Comparison of ENCODE assay signal across 21 cellular contexts in genomic region chr14:71198681-71199080, GRCh38.
DNase-seq lines count a peak whose midpoint lies in the region; ATAC-seq, FAIRE-seq and TF ChIP-seq lines count a peak whose summit lies in the region.
"Had no signal": no experiment of that assay in that cellular context is flagged by ENCODE, and none has a peak within 500 bp of the region (broad histone marks: within the 10 kb centered on the region; RNA-seq: fewer than 3 reads in every experiment).

No MANE protein-coding gene starts in this region.

- no peak overlapping the region for H4K91ac ChIP-seq in H1 (replicated peaks; ENCODE audit: insufficient read length, low read length)

- H3K4me1 ChIP-seq in H1 (replicated peaks in 1 of 4; ENCODE audit: control insufficient read depth in 3 of 4, insufficient read depth in 4 of 4, low read length in 3 of 4) (peaks cover 3 to 9% (median 4%) of the 10 kb centered on the region in 4 experiments; a peak in 5 of 7 replicates), mucosa of descending colon (ENCODE audit: low read depth) (no peaks in the 10 kb centered on the region), transverse colon (no peaks in the 10 kb centered on the region)
- H3K4me1 ChIP-seq: Peyer's patch had no signal

- no peak for TF ChIP-seq RAD21 in H1 (IDR thresholded peaks at IDR 0.05 in 1 of 2, conservative IDR thresholded peaks at IDR 0.05 in 1 of 2; ENCODE audit: low read depth in 2 of 2, low read length in 2 of 2)

- 0 out of 4 replicates have a peak, but pooled peaks cover 0 to 2% of the 10 kb centered on the region in 2 experiments for H3K9me3 ChIP-seq in H1 (ENCODE audit: insufficient read depth in 2 of 2, low read depth in 1 of 2, low read length in 1 of 2)
- no peaks in the 10 kb centered on the region for H3K9me3 ChIP-seq in mucosa of descending colon
- no peaks in the 10 kb centered on the region for H3K9me3 ChIP-seq in transverse colon
- H3K9me3 ChIP-seq: HAP-1, Peyer's patch had no signal

- H3K27me3 ChIP-seq in H1 (replicated peaks in 1 of 4; ENCODE audit: control insufficient read depth in 3 of 4, extremely low read depth in 1 of 4, insufficient read depth in 3 of 4, low read length in 3 of 4) (no peaks in the 10 kb centered on the region), transverse colon (no peaks in the 10 kb centered on the region)
- H3K27me3 ChIP-seq: Peyer's patch had no signal

- H3K9ac ChIP-seq in H1 (replicated peaks in 1 of 4; ENCODE audit: extremely low read depth in 1 of 4, low read depth in 3 of 4, low read length in 3 of 4): no peak overlapping the region
- H3K9ac ChIP-seq: GM23248, KMS-11 had no signal

- no peak overlapping the region for H3K4me3 ChIP-seq in H1 (ENCODE audit: extremely low read depth in 1 of 4, insufficient read depth in 2 of 4, low read depth in 3 of 4, low read length in 4 of 4)
- H3K4me3 ChIP-seq in mucosa of descending colon: no peak overlapping the region
- H3K4me3 ChIP-seq in transverse colon: no peak overlapping the region
- H3K4me3 ChIP-seq: GM23248, HAP-1, Peyer's patch, SK-N-MC had no signal

- no peak overlapping the region for H2AFZ ChIP-seq in H1 (ENCODE audit: low read length)
- H2AFZ ChIP-seq: GM23248 had no signal

- H2AK5ac ChIP-seq in H1 (ENCODE audit: low read depth, low read length): no peak overlapping the region

- in situ Hi-C loops in transverse colon (cut with MboI; ENCODE audit: low pct_ligation_motif_present in 1 of 4, low pct_unique_long_range_greater_than_20kb in 1 of 4, low sequenced_read_pairs in 3 of 4): no loop called here

- H3K14ac ChIP-seq in H1 (ENCODE audit: insufficient read length): no peak overlapping the region

- 80% methylated on average over 5 of the region's 5 CpGs; no CpG with 5 or more reads in 1 of the 2 experiments for WGBS in H1 (ENCODE audit: extremely low coverage in 1 of 2, insufficient coverage in 1 of 2, insufficient read length in 1 of 2, insufficient replicate concordance in 2 of 2, low coverage in 1 of 2, low lambda C conversion rate in 2 of 2, missing lambda C conversion rate in 1 of 2), 2 experiments
- WGBS in transverse colon (ENCODE audit: low coverage in 1 of 2), 2 donors: 37 to 61% methylated on average over 3 to 5 of the region's 5 CpGs

- no peak overlapping the region for H2BK120ac ChIP-seq in H1 (replicated peaks; ENCODE audit: low read depth, low read length)

- peak overlapping the region; percentile 31; the same call in 1 of the 2 replicates for H2BK5ac ChIP-seq in H1 (ENCODE audit: low read depth, low read length)

- no peak overlapping the region for H3K27ac ChIP-seq in H1 (ENCODE audit: low read depth, low read length)
- no peak overlapping the region for H3K27ac ChIP-seq in transverse colon
- H3K27ac ChIP-seq: GM23248, KMS-11, Peyer's patch, SK-N-MC had no signal

- H4K8ac ChIP-seq in H1 (ENCODE audit: extremely low read depth, insufficient read depth, low read length): no peak overlapping the region

- H3K56ac ChIP-seq in H1 (replicated peaks; ENCODE audit: insufficient read length, low read depth, low read length): no peak overlapping the region

- no peak overlapping the region for H2BK15ac ChIP-seq in H1 (ENCODE audit: low read length)

- CTCF ChIA-PET in H1 (lab: Charles Lee; ENCODE audit: partially characterized antibody): interaction anchor here (0.7 to 2.4 kb wide), 3 partner anchors 10 to 751 kb away, joined by 3 to 9 read pairs (median 3); no protein-coding TSS in a partner anchor

- DNase-seq in cardiac septum (ENCODE audit: low spot score) (peak; percentile 9), left ventricle myocardium superior (no peak), H1 (ENCODE audit: low read depth in 1 of 2, low spot score in 2 of 2) (no peak), mucosa of descending colon (peak in 2 of 3 donors; percentile 24 to 45), transverse colon (peak; percentile 25), GM19239 (ENCODE audit: insufficient read length, low spot score) (no peak), NCI-H526 treated with DMSO at 0.1 percent for 48 hours (lab: John Stamatoyannopoulos, UW) (no peak)
- no peak for DNase-seq in activated CD8-positive, alpha-beta memory T cell treated with anti-CD3 and anti-CD28 coated beads for 24 hours
- DNase-seq: GM23248, HFFc6, MM.1S, NCI-H2029, NCI-H2227 treated with DMSO at 0.1 percent for 48 hours, NCI-H69, OCI-M1, Peyer's patch, SHP77 treated with DMSO at 0.1 percent for 48 hours had no signal

- POLR2A ChIA-PET in H1 (lab: Charles Lee; ENCODE audit: partially characterized antibody): no interaction called here

- no peak for TF ChIP-seq EP300 in H1 (IDR thresholded peaks at IDR 0.05; ENCODE audit: borderline replicate concordance in 1 of 2, low read depth in 2 of 2, low read length in 2 of 2)
- TF ChIP-seq EP300 in transverse colon (IDR thresholded peaks at IDR 0.05; ENCODE audit: low read depth): no peak

- H3K23me2 ChIP-seq in H1 (ENCODE audit: low read depth, low read length): peaks cover 2% of the 10 kb centered on the region; the same call in 1 of the 2 replicates

- H3K23ac ChIP-seq in H1 (ENCODE audit: insufficient read length): no peak overlapping the region

- no peak for ATAC-seq in left ventricle myocardium superior
- peak; percentile 72 for ATAC-seq in mucosa of descending colon

- no peak for TF ChIP-seq CTCF in H1 (IDR thresholded peaks at IDR 0.05; ENCODE audit: control extremely low read depth in 1 of 3, insufficient read depth in 1 of 3, low read depth in 1 of 3, low read length in 3 of 3)
- TF ChIP-seq CTCF in mucosa of descending colon (IDR thresholded peaks at IDR 0.05): no peak
- no peak for TF ChIP-seq CTCF in transverse colon (IDR thresholded peaks at IDR 0.05)

- no peak overlapping the region for H3K4ac ChIP-seq in H1 (replicated peaks; ENCODE audit: insufficient read length, low read depth, low read length)

- no peaks in the 10 kb centered on the region for H3K79me1 ChIP-seq in H1 (ENCODE audit: low read depth, low read length)

- no peak overlapping the region for H3K4me2 ChIP-seq in H1 (ENCODE audit: insufficient read depth in 1 of 2, low read depth in 2 of 2, low read length in 2 of 2)
- H3K4me2 ChIP-seq: KMS-11 had no signal

- intact Hi-C loops in cardiac septum (cut with DNase I): no loop called here
- intact Hi-C loops in left ventricle myocardium superior (cut with micrococcal nuclease): no loop called here
- intact Hi-C loops in mucosa of descending colon (cut with DNase I, micrococcal nuclease): no loop called here
- intact Hi-C loops in transverse colon (cut with DNase I; ENCODE audit: low total_unique reads): loop anchor here (5.0 kb wide), 1 partner anchor 1076 kb away; no protein-coding TSS in a partner anchor

- no peaks in the 10 kb centered on the region for H3K36me3 ChIP-seq in H1 (ENCODE audit: control insufficient read depth in 2 of 4, insufficient read depth in 4 of 4, low read length in 3 of 4)
- no peaks in the 10 kb centered on the region for H3K36me3 ChIP-seq in mucosa of descending colon (ENCODE audit: low read depth)
- no peaks in the 10 kb centered on the region for H3K36me3 ChIP-seq in transverse colon
- H3K36me3 ChIP-seq: HAP-1, Peyer's patch had no signal

- no peaks in the 10 kb centered on the region for H4K20me1 ChIP-seq in H1 (replicated peaks in 1 of 2; ENCODE audit: control insufficient read depth in 1 of 2, insufficient read depth in 2 of 2, low read length in 2 of 2)

- no peak overlapping the region for H3K18ac ChIP-seq in H1 (ENCODE audit: extremely low read depth, low read length)

- no peak for TF ChIP-seq POLR2A in H1 (IDR thresholded peaks at IDR 0.05; ENCODE audit: control extremely low read depth in 1 of 2, low read depth in 2 of 2, low read length in 2 of 2)
- TF ChIP-seq POLR2A in transverse colon (IDR thresholded peaks at IDR 0.05): no peak

- FAIRE-seq in H1 (lab: Jason Lieb, UNC) (no peak), GM19239 (lab: Jason Lieb, UNC) (no peak)
- FAIRE-seq: D721Med had no signal

- H3K79me2 ChIP-seq in H1 (ENCODE audit: control insufficient read depth in 1 of 2, insufficient read depth in 2 of 2, low read length in 2 of 2): no peaks in the 10 kb centered on the region

- no peak overlapping the region for H2BK12ac ChIP-seq in H1 (ENCODE audit: low read depth, low read length)

- no peak overlapping the region for H2BK20ac ChIP-seq in H1 (ENCODE audit: low read length)

- H4K5ac ChIP-seq in H1 (ENCODE audit: insufficient read length, low read depth, low read length): no peak overlapping the region

TF ChIP-seq in H1, 55 proteins besides CTCF, POLR2A, EP300 and RAD21 (continues in another document):
- TF ChIP-seq RBBP5 (IDR thresholded peaks at IDR 0.05; ENCODE audit: borderline replicate concordance, low read depth, low read length) (no peak), SAP30 (IDR thresholded peaks at IDR 0.05; ENCODE audit: insufficient read depth, insufficient replicate concordance, low read length) (no peak), TBP (IDR thresholded peaks at IDR 0.05; ENCODE audit: low read depth, low read length) (no peak), MAX (IDR thresholded peaks at IDR 0.05) (no peak), ATF2 (IDR thresholded peaks at IDR 0.05; ENCODE audit: low read length) (no peak), GTF2F1 (IDR thresholded peaks at IDR 0.05; ENCODE audit: borderline replicate concordance, low read depth, low read length) (no peak), SRF (IDR thresholded peaks at IDR 0.05; ENCODE audit: low read depth, low read length) (no peak), YY1 (IDR thresholded peaks at IDR 0.05; ENCODE audit: low read depth, low read length) (no peak), KDM4A (IDR thresholded peaks at IDR 0.05; ENCODE audit: low read depth, low read length, severe bottlenecking) (no peak)

Comparison
In these comparisons a context has a peak if more than half of its experiments do, and no peak if none do; other contexts are left out.
1. DNase-seq: peak in cardiac septum (single experiment), mucosa of descending colon (2 of 3) and transverse colon (single experiment); none in left ventricle myocardium superior (single experiment), H1 (0 of 2), GM19239 (single experiment), activated CD8-positive, alpha-beta memory T cell treated with anti-CD3 and anti-CD28 coated beads for 24 hours (single experiment) and NCI-H526 treated with DMSO at 0.1 percent for 48 hours (single experiment).